1 cellular context compared by ENCODE assay signal in the genomic region with DNA sequence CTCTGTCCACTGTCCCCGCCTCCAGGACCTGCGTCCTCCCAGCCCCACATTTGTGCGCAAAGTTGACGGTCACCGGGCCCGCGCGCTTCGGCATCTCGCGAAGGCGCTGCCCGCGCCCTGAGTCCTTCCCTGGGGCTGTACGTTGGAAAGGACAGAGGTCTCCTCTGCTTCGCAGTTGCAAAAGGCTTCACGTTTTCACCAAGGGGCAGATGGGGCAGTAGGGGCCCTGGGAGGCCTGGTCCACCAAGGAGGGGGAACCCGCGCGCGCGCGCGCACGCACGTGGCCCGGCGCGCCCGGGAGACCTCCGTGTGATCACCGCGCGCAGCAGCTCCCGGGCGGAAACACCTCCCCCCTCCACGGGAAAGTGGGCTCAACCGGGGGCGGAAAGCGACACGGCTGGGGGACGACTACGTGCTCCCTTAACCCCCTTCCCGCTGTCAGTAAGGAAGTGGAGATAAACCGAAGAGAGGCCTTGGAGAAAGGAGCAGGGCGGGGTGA.
A peak's percentile ranks its signal among the peaks of the same experiment; 100 is the strongest.
TF ChIP-seq lines count a peak whose summit lies in the region.

No MANE protein-coding gene starts in this region.

TF ChIP-seq in HepG2, 621 proteins besides CTCF, POLR2A, EP300 and RAD21 (continued from another document and continues in another):
- TF ChIP-seq, protein P1, sequence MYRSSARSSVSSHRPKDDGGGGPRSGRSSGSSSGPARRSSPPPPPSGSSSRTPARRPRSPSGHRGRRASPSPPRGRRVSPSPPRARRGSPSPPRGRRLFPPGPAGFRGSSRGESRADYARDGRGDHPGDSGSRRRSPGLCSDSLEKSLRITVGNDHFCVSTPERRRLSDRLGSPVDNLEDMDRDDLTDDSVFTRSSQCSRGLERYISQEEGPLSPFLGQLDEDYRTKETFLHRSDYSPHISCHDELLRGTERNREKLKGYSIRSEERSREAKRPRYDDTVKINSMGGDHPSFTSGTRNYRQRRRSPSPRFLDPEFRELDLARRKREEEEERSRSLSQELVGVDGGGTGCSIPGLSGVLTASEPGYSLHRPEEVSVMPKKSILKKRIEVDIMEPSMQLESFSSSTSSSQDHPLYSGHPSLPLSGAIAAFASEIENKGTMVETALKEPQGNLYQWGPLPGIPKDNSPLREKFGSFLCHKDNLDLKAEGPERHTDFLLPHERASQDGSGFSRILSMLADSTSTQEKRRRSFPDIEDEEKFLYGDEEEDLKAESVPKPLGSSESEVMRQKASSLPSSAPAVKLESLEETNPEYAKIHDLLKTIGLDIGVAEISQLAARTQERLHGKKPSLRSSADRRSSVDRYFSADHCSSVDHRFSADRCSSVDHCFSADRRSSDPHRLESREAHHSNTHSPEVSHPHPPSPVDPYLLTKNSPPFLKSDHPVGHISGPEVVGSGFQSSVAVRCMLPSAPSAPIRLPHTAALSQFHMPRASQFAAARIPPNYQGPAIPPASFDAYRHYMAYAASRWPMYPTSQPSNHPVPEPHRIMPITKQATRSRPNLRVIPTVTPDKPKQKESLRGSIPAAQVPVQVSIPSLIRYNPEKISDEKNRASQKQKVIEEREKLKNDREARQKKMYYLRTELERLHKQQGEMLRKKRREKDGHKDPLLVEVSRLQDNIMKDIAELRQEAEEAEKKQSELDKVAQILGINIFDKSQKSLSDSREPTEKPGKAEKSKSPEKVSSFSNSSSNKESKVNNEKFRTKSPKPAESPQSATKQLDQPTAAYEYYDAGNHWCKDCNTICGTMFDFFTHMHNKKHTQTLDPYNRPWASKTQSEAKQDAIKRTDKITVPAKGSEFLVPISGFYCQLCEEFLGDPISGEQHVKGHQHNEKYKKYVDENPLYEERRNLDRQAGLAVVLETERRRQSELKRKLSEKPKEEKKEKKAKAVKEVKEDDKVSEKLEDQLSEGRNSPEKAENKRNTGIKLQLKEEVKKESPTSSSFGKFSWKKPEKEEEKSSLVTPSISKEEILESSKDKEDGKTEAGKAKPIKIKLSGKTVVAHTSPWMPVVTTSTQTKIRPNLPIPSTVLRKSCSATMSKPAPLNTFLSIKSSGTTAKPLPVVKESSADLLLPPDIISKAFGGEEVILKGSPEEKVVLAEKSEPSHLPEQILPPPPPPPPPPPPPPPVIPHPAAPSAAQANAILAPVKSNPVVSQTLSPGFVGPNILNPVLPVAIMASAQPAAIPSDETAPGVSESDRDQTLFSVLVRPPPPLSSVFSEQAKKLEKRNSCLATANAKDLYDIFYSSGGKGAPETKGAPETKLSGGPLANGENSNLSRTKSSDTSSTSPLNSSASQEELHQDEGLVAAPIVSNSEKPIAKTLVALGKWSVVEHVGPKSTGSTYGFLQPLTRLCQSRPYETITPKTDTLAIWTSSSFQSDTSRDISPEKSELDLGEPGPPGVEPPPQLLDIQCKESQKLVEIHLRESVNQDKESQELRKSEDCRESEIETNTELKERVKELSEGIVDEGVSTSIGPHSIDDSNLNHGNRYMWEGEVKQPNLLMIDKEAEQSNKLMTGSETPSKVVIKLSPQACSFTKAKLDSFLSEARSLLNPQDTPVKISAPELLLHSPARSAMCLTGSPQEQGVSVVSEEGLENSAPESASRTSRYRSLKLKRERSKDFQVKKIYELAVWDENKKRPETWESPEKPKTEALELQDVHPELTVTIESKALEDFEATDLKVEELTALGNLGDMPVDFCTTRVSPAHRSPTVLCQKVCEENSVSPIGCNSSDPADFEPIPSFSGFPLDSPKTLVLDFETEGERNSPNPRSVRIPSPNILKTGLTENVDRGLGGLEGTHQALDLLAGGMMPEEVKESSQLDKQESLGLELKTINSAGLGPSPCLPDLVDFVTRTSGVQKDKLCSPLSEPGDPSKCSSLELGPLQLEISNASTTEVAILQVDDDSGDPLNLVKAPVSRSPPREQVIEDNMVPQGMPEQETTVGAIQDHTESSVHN (CRISPR knock-in tag; IDR thresholded peaks at IDR 0.05), result no peak
- TF ChIP-seq NFIC (IDR thresholded peaks at IDR 0.05; ENCODE audit: low read length) (no peak), FOXM1 (CRISPR knock-in tag; IDR thresholded peaks at IDR 0.05) (no peak), TBP (CRISPR knock-in tag; IDR thresholded peaks at IDR 0.05) (no peak), FOSL1 (CRISPR knock-in tag; IDR thresholded peaks at IDR 0.05; ENCODE audit: borderline replicate concordance) (no peak), ZNF672 (CRISPR knock-in tag; IDR thresholded peaks at IDR 0.05) (0 out of 2 replicates have a peak, but pooled peaks have one; percentile 57), ZNF761 (CRISPR knock-in tag; conservative IDR thresholded peaks at IDR 0.05) (no peak), NR2F6 (IDR thresholded peaks at IDR 0.05) (no peak), NR2F6 (CRISPR knock-in tag; IDR thresholded peaks at IDR 0.05) (no peak), TEAD3 (CRISPR knock-in tag; optimal IDR thresholded peaks at IDR 0.05; ENCODE audit: borderline replicate concordance) (peak; percentile 0), HES4 (CRISPR knock-in tag; IDR thresholded peaks at IDR 0.05; ENCODE audit: borderline replicate concordance) (no peak), ZNF33B (CRISPR knock-in tag; IDR thresholded peaks at IDR 0.05) (no peak), FLYWCH1 (CRISPR knock-in tag; IDR thresholded peaks at IDR 0.05) (no peak), SIN3B (IDR thresholded peaks at IDR 0.05; ENCODE audit: low read length) (no peak), HOXD1 (CRISPR knock-in tag; IDR thresholded peaks at IDR 0.05) (no peak), MAZ (IDR thresholded peaks at IDR 0.05; ENCODE audit: borderline replicate concordance, low read depth, low read length) (no peak), MAZ (CRISPR knock-in tag; IDR thresholded peaks at IDR 0.05; ENCODE audit: low read depth) (no peak), SRSF1 (optimal IDR thresholded peaks at IDR 0.05; ENCODE audit: low read depth, low read length) (peak; percentile 60), ELF4 (CRISPR knock-in tag; IDR thresholded peaks at IDR 0.05; ENCODE audit: borderline replicate concordance) (no peak), PAWR (CRISPR knock-in tag; IDR thresholded peaks at IDR 0.05; ENCODE audit: borderline replicate concordance) (no peak), ZNF234 (CRISPR knock-in tag; conservative IDR thresholded peaks at IDR 0.05) (no peak), PHF5A (CRISPR knock-in tag; IDR thresholded peaks at IDR 0.05; ENCODE audit: low read depth, unreplicated experiment) (no peak), NR2F2 (IDR thresholded peaks at IDR 0.05; ENCODE audit: borderline replicate concordance, low read depth) (no peak), ZNF777 (CRISPR knock-in tag; IDR thresholded peaks at IDR 0.05) (no peak), TCF7 (IDR thresholded peaks at IDR 0.05; ENCODE audit: low read depth) (no peak), YY1 (IDR thresholded peaks at IDR 0.05; ENCODE audit: insufficient read depth, insufficient replicate concordance, low read depth, low read length) (no peak), ZNF879 (CRISPR knock-in tag; IDR thresholded peaks at IDR 0.05) (no peak), CCAR2 (optimal IDR thresholded peaks at IDR 0.05; ENCODE audit: low read depth, low read length) (no peak), ZNF605 (CRISPR knock-in tag; IDR thresholded peaks at IDR 0.05) (no peak), ZNF577 (CRISPR knock-in tag; IDR thresholded peaks at IDR 0.05; ENCODE audit: borderline replicate concordance, low read depth) (no peak), NFRKB (IDR thresholded peaks at IDR 0.05) (no peak), ZNF468 (CRISPR knock-in tag; IDR thresholded peaks at IDR 0.05) (0 out of 2 replicates have a peak, but pooled peaks have one; percentile 27), CENPX (CRISPR knock-in tag; IDR thresholded peaks at IDR 0.05) (no peak), ZC3H4 (CRISPR knock-in tag; IDR thresholded peaks at IDR 0.05; ENCODE audit: borderline replicate concordance) (no peak), ZNF619 (CRISPR knock-in tag; IDR thresholded peaks at IDR 0.05) (no peak), HNRNPK (IDR thresholded peaks at IDR 0.05; ENCODE audit: low read depth, low read length, poor library complexity, severe bottlenecking) (peak; percentile 38), ZNF839 (CRISPR knock-in tag; IDR thresholded peaks at IDR 0.05; ENCODE audit: borderline replicate concordance) (no peak)
- TF ChIP-seq, protein P2, sequence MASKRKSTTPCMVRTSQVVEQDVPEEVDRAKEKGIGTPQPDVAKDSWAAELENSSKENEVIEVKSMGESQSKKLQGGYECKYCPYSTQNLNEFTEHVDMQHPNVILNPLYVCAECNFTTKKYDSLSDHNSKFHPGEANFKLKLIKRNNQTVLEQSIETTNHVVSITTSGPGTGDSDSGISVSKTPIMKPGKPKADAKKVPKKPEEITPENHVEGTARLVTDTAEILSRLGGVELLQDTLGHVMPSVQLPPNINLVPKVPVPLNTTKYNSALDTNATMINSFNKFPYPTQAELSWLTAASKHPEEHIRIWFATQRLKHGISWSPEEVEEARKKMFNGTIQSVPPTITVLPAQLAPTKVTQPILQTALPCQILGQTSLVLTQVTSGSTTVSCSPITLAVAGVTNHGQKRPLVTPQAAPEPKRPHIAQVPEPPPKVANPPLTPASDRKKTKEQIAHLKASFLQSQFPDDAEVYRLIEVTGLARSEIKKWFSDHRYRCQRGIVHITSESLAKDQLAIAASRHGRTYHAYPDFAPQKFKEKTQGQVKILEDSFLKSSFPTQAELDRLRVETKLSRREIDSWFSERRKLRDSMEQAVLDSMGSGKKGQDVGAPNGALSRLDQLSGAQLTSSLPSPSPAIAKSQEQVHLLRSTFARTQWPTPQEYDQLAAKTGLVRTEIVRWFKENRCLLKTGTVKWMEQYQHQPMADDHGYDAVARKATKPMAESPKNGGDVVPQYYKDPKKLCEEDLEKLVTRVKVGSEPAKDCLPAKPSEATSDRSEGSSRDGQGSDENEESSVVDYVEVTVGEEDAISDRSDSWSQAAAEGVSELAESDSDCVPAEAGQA (IDR thresholded peaks at IDR 0.05; ENCODE audit: low read depth), result peak; percentile 81
- TF ChIP-seq, protein P2 (CRISPR knock-in tag; IDR thresholded peaks at IDR 0.05; ENCODE audit: borderline replicate concordance), result no peak
- TF ChIP-seq, protein P3, sequence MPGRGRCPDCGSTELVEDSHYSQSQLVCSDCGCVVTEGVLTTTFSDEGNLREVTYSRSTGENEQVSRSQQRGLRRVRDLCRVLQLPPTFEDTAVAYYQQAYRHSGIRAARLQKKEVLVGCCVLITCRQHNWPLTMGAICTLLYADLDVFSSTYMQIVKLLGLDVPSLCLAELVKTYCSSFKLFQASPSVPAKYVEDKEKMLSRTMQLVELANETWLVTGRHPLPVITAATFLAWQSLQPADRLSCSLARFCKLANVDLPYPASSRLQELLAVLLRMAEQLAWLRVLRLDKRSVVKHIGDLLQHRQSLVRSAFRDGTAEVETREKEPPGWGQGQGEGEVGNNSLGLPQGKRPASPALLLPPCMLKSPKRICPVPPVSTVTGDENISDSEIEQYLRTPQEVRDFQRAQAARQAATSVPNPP (CRISPR knock-in tag; IDR thresholded peaks at IDR 0.05), result no peak
- TF ChIP-seq, protein P4, sequence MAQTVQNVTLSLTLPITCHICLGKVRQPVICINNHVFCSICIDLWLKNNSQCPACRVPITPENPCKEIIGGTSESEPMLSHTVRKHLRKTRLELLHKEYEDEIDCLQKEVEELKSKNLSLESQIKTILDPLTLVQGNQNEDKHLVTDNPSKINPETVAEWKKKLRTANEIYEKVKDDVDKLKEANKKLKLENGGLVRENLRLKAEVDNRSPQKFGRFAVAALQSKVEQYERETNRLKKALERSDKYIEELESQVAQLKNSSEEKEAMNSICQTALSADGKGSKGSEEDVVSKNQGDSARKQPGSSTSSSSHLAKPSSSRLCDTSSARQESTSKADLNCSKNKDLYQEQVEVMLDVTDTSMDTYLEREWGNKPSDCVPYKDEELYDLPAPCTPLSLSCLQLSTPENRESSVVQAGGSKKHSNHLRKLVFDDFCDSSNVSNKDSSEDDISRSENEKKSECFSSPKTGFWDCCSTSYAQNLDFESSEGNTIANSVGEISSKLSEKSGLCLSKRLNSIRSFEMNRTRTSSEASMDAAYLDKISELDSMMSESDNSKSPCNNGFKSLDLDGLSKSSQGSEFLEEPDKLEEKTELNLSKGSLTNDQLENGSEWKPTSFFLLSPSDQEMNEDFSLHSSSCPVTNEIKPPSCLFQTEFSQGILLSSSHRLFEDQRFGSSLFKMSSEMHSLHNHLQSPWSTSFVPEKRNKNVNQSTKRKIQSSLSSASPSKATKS (CRISPR knock-in tag; IDR thresholded peaks at IDR 0.05), result no peak
- TF ChIP-seq, protein P5, sequence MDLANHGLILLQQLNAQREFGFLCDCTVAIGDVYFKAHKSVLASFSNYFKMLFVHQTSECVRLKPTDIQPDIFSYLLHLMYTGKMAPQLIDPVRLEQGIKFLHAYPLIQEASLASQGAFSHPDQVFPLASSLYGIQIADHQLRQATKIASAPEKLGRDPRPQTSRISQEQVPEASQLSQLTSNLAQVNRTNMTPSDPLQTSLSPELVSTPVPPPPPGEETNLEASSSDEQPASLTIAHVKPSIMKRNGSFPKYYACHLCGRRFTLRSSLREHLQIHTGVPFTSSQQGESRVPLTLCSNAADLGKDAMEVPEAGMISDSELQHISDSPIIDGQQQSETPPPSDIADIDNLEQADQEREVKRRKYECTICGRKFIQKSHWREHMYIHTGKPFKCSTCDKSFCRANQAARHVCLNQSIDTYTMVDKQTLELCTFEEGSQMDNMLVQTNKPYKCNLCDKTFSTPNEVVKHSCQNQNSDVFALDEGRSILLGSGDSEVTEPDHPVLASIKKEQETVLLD (CRISPR knock-in tag; IDR thresholded peaks at IDR 0.05; ENCODE audit: low read depth), result peak; percentile 59; the same call in 1 of the 2 replicates
- TF ChIP-seq, protein P6, sequence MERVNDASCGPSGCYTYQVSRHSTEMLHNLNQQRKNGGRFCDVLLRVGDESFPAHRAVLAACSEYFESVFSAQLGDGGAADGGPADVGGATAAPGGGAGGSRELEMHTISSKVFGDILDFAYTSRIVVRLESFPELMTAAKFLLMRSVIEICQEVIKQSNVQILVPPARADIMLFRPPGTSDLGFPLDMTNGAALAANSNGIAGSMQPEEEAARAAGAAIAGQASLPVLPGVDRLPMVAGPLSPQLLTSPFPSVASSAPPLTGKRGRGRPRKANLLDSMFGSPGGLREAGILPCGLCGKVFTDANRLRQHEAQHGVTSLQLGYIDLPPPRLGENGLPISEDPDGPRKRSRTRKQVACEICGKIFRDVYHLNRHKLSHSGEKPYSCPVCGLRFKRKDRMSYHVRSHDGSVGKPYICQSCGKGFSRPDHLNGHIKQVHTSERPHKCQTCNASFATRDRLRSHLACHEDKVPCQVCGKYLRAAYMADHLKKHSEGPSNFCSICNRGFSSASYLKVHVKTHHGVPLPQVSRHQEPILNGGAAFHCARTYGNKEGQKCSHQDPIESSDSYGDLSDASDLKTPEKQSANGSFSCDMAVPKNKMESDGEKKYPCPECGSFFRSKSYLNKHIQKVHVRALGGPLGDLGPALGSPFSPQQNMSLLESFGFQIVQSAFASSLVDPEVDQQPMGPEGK (CRISPR knock-in tag; IDR thresholded peaks at IDR 0.05), result no peak
